ENCODE assay signal across 40 cellular contexts in the genomic region with DNA sequence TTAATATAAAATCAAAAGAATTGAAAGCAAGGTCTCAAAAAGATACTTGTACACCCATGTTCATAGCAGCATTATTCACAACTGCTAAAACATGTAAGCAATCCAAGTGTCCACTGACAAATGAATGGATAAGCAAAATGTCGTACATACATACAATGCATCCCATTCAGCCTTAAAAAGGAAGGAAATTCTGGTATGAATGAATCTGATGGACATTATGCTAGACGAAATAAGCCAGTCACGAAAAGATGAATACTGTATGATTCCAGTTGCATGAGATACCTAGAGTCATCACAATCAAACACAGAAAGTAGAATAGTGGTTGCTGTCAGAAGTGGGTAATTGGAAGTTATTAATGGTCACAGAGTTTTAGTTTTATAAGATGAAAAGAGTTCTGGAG. TPM values are rescaled to one million over a fixed set of nuclear protein-coding genes. Genes with fewer than 3 reads are reported as not detected.
"Had no signal": no experiment of that assay in that cellular context is flagged by ENCODE, and none has a peak within 500 bp of the region (broad histone marks: within the 10 kb centered on the region; RNA-seq: fewer than 3 reads in every experiment).

No MANE protein-coding gene starts in this region.

- H3K36me3 Mint-ChIP-seq: activated naive CD4-positive, alpha-beta T cell treated with anti-CD3 and anti-CD28 coated beads, Interleukin-2, amount 10 ng/mL, durations not matched to agents 7 days and 5 days; activated naive CD4-positive, alpha-beta T cell treated with anti-CD3 and anti-CD28 coated beads, Interleukin-2, amount 50 U/mL, for 24 hours; activated naive CD4-positive, alpha-beta T cell treated with anti-CD3 and anti-CD28 coated beads, Interleukin-2, amount 50 U/mL, for 72 hours; activated naive CD8-positive, alpha-beta T cell; activated naive CD8-positive, alpha-beta T cell treated with anti-CD3 and anti-CD28 coated beads for 36 hours; activated naive CD8-positive, alpha-beta T cell treated with anti-CD3 and anti-CD28 coated beads, Interleukin-2, amount 10 ng/mL, durations not matched to agents 7 days and 5 days; brain had no signal

- H3K4me3 ChIP-seq: adrenal gland, ascending aorta, body of pancreas, breast epithelium, cardiac muscle cell had no signal

- H3K4me1 Mint-ChIP-seq: activated naive CD4-positive, alpha-beta T cell treated with anti-CD3 and anti-CD28 coated beads, Interleukin-2, amount 10 ng/mL, durations not matched to agents 7 days and 5 days; activated naive CD4-positive, alpha-beta T cell treated with anti-CD3 and anti-CD28 coated beads, Interleukin-2, amount 50 U/mL, for 24 hours; activated naive CD8-positive, alpha-beta T cell treated with anti-CD3 and anti-CD28 coated beads for 36 hours; activated naive CD8-positive, alpha-beta T cell treated with anti-CD3 and anti-CD28 coated beads, Interleukin-2, amount 10 ng/mL, durations not matched to agents 7 days and 5 days; activated naive CD8-positive, alpha-beta T cell treated with anti-CD3 and anti-CD28 coated beads, Interleukin-2, amount 50 U/mL, for 24 hours; activated T-helper 17 cell treated with anti-CD3 and anti-CD28 coated beads, Interleukin-2, amount 50 U/mL, for 72 hours; brain; central memory CD8-positive, alpha-beta T cell had no signal

- H3K27me3 Mint-ChIP-seq: activated naive CD4-positive, alpha-beta T cell treated with anti-CD3 and anti-CD28 coated beads, Interleukin-2, amount 10 ng/mL, durations not matched to agents 7 days and 5 days; central memory CD8-positive, alpha-beta T cell had no signal

- H3K27ac Mint-ChIP-seq: activated naive CD4-positive, alpha-beta T cell treated with anti-CD3 and anti-CD28 coated beads for 36 hours; activated naive CD4-positive, alpha-beta T cell treated with anti-CD3 and anti-CD28 coated beads, Interleukin-2, amount 10 ng/mL, durations not matched to agents 7 days and 5 days; activated naive CD4-positive, alpha-beta T cell treated with anti-CD3 and anti-CD28 coated beads, Interleukin-2, amount 50 U/mL, for 24 hours; activated naive CD4-positive, alpha-beta T cell treated with anti-CD3 and anti-CD28 coated beads, Interleukin-2, amount 50 U/mL, for 72 hours; activated naive CD8-positive, alpha-beta T cell; activated naive CD8-positive, alpha-beta T cell treated with anti-CD3 and anti-CD28 coated beads for 36 hours; activated naive CD8-positive, alpha-beta T cell treated with anti-CD3 and anti-CD28 coated beads, Interleukin-2, amount 10 ng/mL, durations not matched to agents 7 days and 5 days; activated naive CD8-positive, alpha-beta T cell treated with anti-CD3 and anti-CD28 coated beads, Interleukin-2, amount 50 U/mL, for 24 hours; activated T-cell treated with anti-CD3 and anti-CD28 coated beads, Interleukin-2, amount 50 U/mL, for 24 hours; activated T-cell treated with anti-CD3 and anti-CD28 coated beads, Interleukin-2, amount 50 U/mL, for 72 hours; activated T-helper 1 cell treated with anti-CD3 and anti-CD28 coated beads, Interleukin-12 subunit alpha, Interleukin-12 subunit beta, Interleukin-2, Interleukin-4 antibody, amounts not matched to agents 30 ng/mL and 10 ng/mL and 1 ng/mL, durations not matched to agents 14 hours and 24 hours and 36 hours; activated T-helper 17 cell treated with anti-CD3 and anti-CD28 coated beads, Interleukin-2, amount 50 U/mL, for 72 hours; activated T-helper 2 cell treated with anti-CD3 and anti-CD28 coated beads, Interferon-gamma antibody, Interleukin-2, Interleukin-4, amounts not matched to agents 10 μg/mL and 5 μg/mL and 100 μg/mL, durations not matched to agents 14 hours and 24 hours and 36 hours; brain had no signal

- H3K27me3 ChIP-seq: adrenal gland, ascending aorta, body of pancreas, brain microvascular endothelial cell, breast epithelium had no signal

- DNase-seq: activated effector memory CD4-positive, alpha-beta T cell treated with anti-CD3 and anti-CD28 coated beads, Interleukin-2, amount 50 U/mL, for 16 hours; activated effector memory CD4-positive, alpha-beta T cell treated with Interleukin-2 at 50 U/mL for 16 hours; activated gamma-delta T cell; activated gamma-delta T cell treated with Interleukin-2 at 50 U/mL for 16 hours; activated naive CD4-positive, alpha-beta T cell; activated naive CD4-positive, alpha-beta T cell treated with anti-CD3 and anti-CD28 coated beads for 36 hours; activated naive CD4-positive, alpha-beta T cell treated with anti-CD3 and anti-CD28 coated beads, Interleukin-2, amount 10 ng/mL, durations not matched to agents 7 days and 5 days; activated naive CD4-positive, alpha-beta T cell treated with anti-CD3 and anti-CD28 coated beads, Interleukin-2, amount 50 U/mL, for 16 hours; activated naive CD4-positive, alpha-beta T cell treated with Interleukin-2 at 50 U/mL for 16 hours; activated naive CD8-positive, alpha-beta T cell treated with anti-CD3 and anti-CD28 coated beads for 36 hours; activated naive CD8-positive, alpha-beta T cell treated with anti-CD3 and anti-CD28 coated beads, Interleukin-2, amount 10 ng/mL, durations not matched to agents 7 days and 5 days; activated naive CD8-positive, alpha-beta T cell treated with anti-CD3 and anti-CD28 coated beads, Interleukin-2, amount 50 U/mL, for 24 hours; activated T-cell treated with anti-CD3 and anti-CD28 coated beads, Interleukin-2, amount 50 U/mL, for 24 hours; activated T-cell treated with anti-CD3 and anti-CD28 coated beads, Interleukin-2, amount 50 U/mL, for 4 hours; activated T-cell treated with anti-CD3 and anti-CD28 coated beads, Interleukin-2, amount 50 U/mL, for 48 hours; activated T-cell treated with anti-CD3 and anti-CD28 coated beads, Interleukin-2, amount 50 U/mL, for 72 hours; adrenal gland; amniotic stem cell; amygdala; anterior cingulate cortex; aorta; body of pancreas; brain microvascular endothelial cell; caudate nucleus; central memory CD4-positive, alpha-beta T cell; cerebellar nuclear complex had no signal

- ATAC-seq: activated naive CD4-positive, alpha-beta T cell treated with anti-CD3 and anti-CD28 coated beads, Interleukin-2, amount 50 U/mL, for 72 hours; activated naive CD8-positive, alpha-beta T cell treated with anti-CD3 and anti-CD28 coated beads, Interleukin-2, amount 50 U/mL, for 24 hours; activated T-cell treated with anti-CD3 and anti-CD28 coated beads, Interleukin-2, amount 50 U/mL, for 4 hours; activated T-cell treated with anti-CD3 and anti-CD28 coated beads, Interleukin-2, amount 50 U/mL, for 72 hours; activated T-helper 17 cell treated with anti-CD3 and anti-CD28 coated beads, Interleukin-2, amount 50 U/mL, for 72 hours; body of pancreas had no signal

- H3K4me3 Mint-ChIP-seq: activated naive CD4-positive, alpha-beta T cell treated with anti-CD3 and anti-CD28 coated beads for 36 hours; activated naive CD4-positive, alpha-beta T cell treated with anti-CD3 and anti-CD28 coated beads, Interleukin-2, amount 10 ng/mL, durations not matched to agents 7 days and 5 days; activated naive CD4-positive, alpha-beta T cell treated with anti-CD3 and anti-CD28 coated beads, Interleukin-2, amount 50 U/mL, for 24 hours; activated naive CD8-positive, alpha-beta T cell; activated naive CD8-positive, alpha-beta T cell treated with anti-CD3 and anti-CD28 coated beads for 36 hours; activated naive CD8-positive, alpha-beta T cell treated with anti-CD3 and anti-CD28 coated beads, Interleukin-2, amount 10 ng/mL, durations not matched to agents 7 days and 5 days; activated naive CD8-positive, alpha-beta T cell treated with anti-CD3 and anti-CD28 coated beads, Interleukin-2, amount 50 U/mL, for 24 hours; activated T-cell treated with anti-CD3 and anti-CD28 coated beads, Interleukin-2, amount 50 U/mL, for 24 hours; activated T-cell treated with anti-CD3 and anti-CD28 coated beads, Interleukin-2, amount 50 U/mL, for 4 hours; activated T-cell treated with anti-CD3 and anti-CD28 coated beads, Interleukin-2, amount 50 U/mL, for 72 hours; activated T-helper 1 cell treated with anti-CD3 and anti-CD28 coated beads, Interleukin-12 subunit alpha, Interleukin-12 subunit beta, Interleukin-2, Interleukin-4 antibody, amounts not matched to agents 30 ng/mL and 10 ng/mL and 1 ng/mL, durations not matched to agents 14 hours and 24 hours and 36 hours; activated T-helper 17 cell treated with anti-CD3 and anti-CD28 coated beads, Interleukin-2, amount 50 U/mL, for 72 hours; brain; central memory CD8-positive, alpha-beta T cell had no signal

- H3K27ac ChIP-seq: adrenal gland, ascending aorta, body of pancreas, brain microvascular endothelial cell, breast epithelium, cardiac muscle cell had no signal

- H3K4me1 ChIP-seq: adrenal gland, ascending aorta, body of pancreas, breast epithelium had no signal

- H3K36me3 ChIP-seq: adrenal gland, ascending aorta, brain microvascular endothelial cell, breast epithelium, cardiac muscle cell had no signal

- H3K9me3 Mint-ChIP-seq: activated naive CD4-positive, alpha-beta T cell treated with anti-CD3 and anti-CD28 coated beads for 36 hours; activated naive CD4-positive, alpha-beta T cell treated with anti-CD3 and anti-CD28 coated beads, Interleukin-2, amount 10 ng/mL, durations not matched to agents 7 days and 5 days; activated naive CD8-positive, alpha-beta T cell treated with anti-CD3 and anti-CD28 coated beads, Interleukin-2, amount 10 ng/mL, durations not matched to agents 7 days and 5 days; activated T-cell treated with anti-CD3 and anti-CD28 coated beads, Interleukin-2, amount 50 U/mL, for 24 hours; activated T-cell treated with anti-CD3 and anti-CD28 coated beads, Interleukin-2, amount 50 U/mL, for 4 hours; activated T-helper 1 cell treated with anti-CD3 and anti-CD28 coated beads, Interleukin-12 subunit alpha, Interleukin-12 subunit beta, Interleukin-2, Interleukin-4 antibody, amounts not matched to agents 30 ng/mL and 10 ng/mL and 1 ng/mL, durations not matched to agents 14 hours and 24 hours and 36 hours; activated T-helper 17 cell treated with anti-CD3 and anti-CD28 coated beads, Interleukin-2, amount 50 U/mL, for 72 hours; activated T-helper 2 cell treated with anti-CD3 and anti-CD28 coated beads, Interferon-gamma antibody, Interleukin-2, Interleukin-4, amounts not matched to agents 10 μg/mL and 5 μg/mL and 100 μg/mL, durations not matched to agents 14 hours and 24 hours and 36 hours; brain had no signal

RNA-seq across cellular contexts. Expression of a gene that starts 9.5 kb away (rescaled TPM):
- total RNA-seq: activated naive CD4-positive, alpha-beta T cell treated with anti-CD3 and anti-CD28 coated beads for 36 hours; activated naive CD8-positive, alpha-beta T cell treated with anti-CD3 and anti-CD28 coated beads, Interleukin-2, amount 10 ng/mL, durations not matched to agents 7 days and 5 days; activated T-helper 17 cell treated with anti-CD3 and anti-CD28 coated beads, Interleukin-2, amount 50 U/mL, for 72 hours; ascending aorta; body of pancreas; bronchial epithelial cell; cardiac muscle cell; cardiac septum; chondrocyte had no signal
- polyA plus RNA-seq: cardiac muscle cell had no signal
